In genomic region chr11:27239305-27239942, GRCh38 we compare ENCODE assay signal across 22 cellular contexts.
A peak's percentile ranks its signal among the peaks of the same experiment; 100 is the strongest.
DNase-seq lines count a peak whose midpoint lies in the region; ATAC-seq and TF ChIP-seq lines count a peak whose summit lies in the region.
"Had no signal": no experiment of that assay in that cellular context is flagged by ENCODE, and none has a peak within 500 bp of the region (broad histone marks: within the 10 kb centered on the region; RNA-seq: fewer than 3 reads in every experiment).

No MANE protein-coding gene starts in this region.

- H3K27ac ChIP-seq in SJCRH30 (peak overlapping the region; percentile 35), ascending aorta (no peak overlapping the region)
- H3K27ac ChIP-seq: A549, brain microvascular endothelial cell, epithelial cell of prostate, Peyer's patch, uterus had no signal

- peaks cover 10% of the 10 kb centered on the region for H3K4me1 Mint-ChIP-seq in stimulated activated memory B cell treated with anti-CD40 and anti-IgM and Interleukin-4, amounts not matched to agents 10 μg/mL and 1 μg/mL and 100 μg/mL, for 72 hours
- H3K4me1 Mint-ChIP-seq in activated T-cell treated with anti-CD3 and anti-CD28 coated beads, Interleukin-2, amount 50 U/mL, for 24 hours (ENCODE audit: low read depth) = no peaks in the 10 kb centered on the region
- H3K4me1 Mint-ChIP-seq: activated naive CD4-positive, alpha-beta T cell treated with anti-CD3 and anti-CD28 coated beads, Interleukin-2, amount 10 ng/mL, durations not matched to agents 7 days and 5 days; CD4-positive, alpha-beta memory T cell had no signal

- H3K27me3 ChIP-seq in SJCRH30 (no peaks in the 10 kb centered on the region), ascending aorta (no peaks in the 10 kb centered on the region)
- H3K27me3 ChIP-seq: brain microvascular endothelial cell, Peyer's patch, uterus had no signal

- H3K4me3 ChIP-seq in SJCRH30 = peak overlapping the region; percentile 10
- H3K4me3 ChIP-seq in foreskin fibroblast (ENCODE audit: low read depth in 1 of 2, low read length in 2 of 2) = no peak overlapping the region
- H3K4me3 ChIP-seq in ascending aorta = no peak overlapping the region
- H3K4me3 ChIP-seq: A549, Peyer's patch, uterus had no signal

- H3K4me1 ChIP-seq in SJCRH30 (peaks cover 61% of the 10 kb centered on the region), ascending aorta (no peaks in the 10 kb centered on the region)
- H3K4me1 ChIP-seq: uterus had no signal

- peak overlapping the region; percentile 25 for H3K27ac Mint-ChIP-seq in stimulated activated memory B cell treated with anti-CD40 and anti-IgM and Interleukin-4, amounts not matched to agents 10 μg/mL and 1 μg/mL and 100 μg/mL, for 72 hours
- H3K27ac Mint-ChIP-seq in activated T-cell treated with anti-CD3 and anti-CD28 coated beads, Interleukin-2, amount 50 U/mL, for 24 hours = no peak overlapping the region
- H3K27ac Mint-ChIP-seq: activated naive CD4-positive, alpha-beta T cell treated with anti-CD3 and anti-CD28 coated beads, Interleukin-2, amount 10 ng/mL, durations not matched to agents 7 days and 5 days; CD4-positive, alpha-beta memory T cell; dendritic cell treated with granulocyte-macrophage colony-stimulating factor and Interleukin-4, amounts not matched to agents 40 ng/mL and 50 ng/mL, for 4 days; mesothelial cell of epicardium had no signal

- peaks cover 9% of the 10 kb centered on the region for H3K27me3 Mint-ChIP-seq in stimulated activated memory B cell treated with anti-CD40 and anti-IgM and Interleukin-4, amounts not matched to agents 10 μg/mL and 1 μg/mL and 100 μg/mL, for 72 hours
- peaks cover 19% of the 10 kb centered on the region for H3K27me3 Mint-ChIP-seq in activated T-cell treated with anti-CD3 and anti-CD28 coated beads, Interleukin-2, amount 50 U/mL, for 24 hours
- H3K27me3 Mint-ChIP-seq: dendritic cell treated with granulocyte-macrophage colony-stimulating factor and Interleukin-4, amounts not matched to agents 40 ng/mL and 50 ng/mL, for 4 days had no signal

- H3K4me3 Mint-ChIP-seq in stimulated activated memory B cell treated with anti-CD40 and anti-IgM and Interleukin-4, amounts not matched to agents 10 μg/mL and 1 μg/mL and 100 μg/mL, for 72 hours = no peak overlapping the region
- H3K4me3 Mint-ChIP-seq in activated T-cell treated with anti-CD3 and anti-CD28 coated beads, Interleukin-2, amount 50 U/mL, for 24 hours = no peak overlapping the region
- H3K4me3 Mint-ChIP-seq: activated naive CD4-positive, alpha-beta T cell treated with anti-CD3 and anti-CD28 coated beads, Interleukin-2, amount 10 ng/mL, durations not matched to agents 7 days and 5 days; CD4-positive, alpha-beta memory T cell; dendritic cell treated with granulocyte-macrophage colony-stimulating factor and Interleukin-4, amounts not matched to agents 40 ng/mL and 50 ng/mL, for 4 days; mesothelial cell of epicardium had no signal

- peak; percentile 60 for DNase-seq in NCI-H748 (lab: John Stamatoyannopoulos, UW; ENCODE audit: unreplicated experiment)
- no peak for DNase-seq in NCI-H748 treated with DMSO at 0.1 percent for 48 hours (lab: John Stamatoyannopoulos, UW)
- DNase-seq in SJCRH30 = peak; percentile 75 to 88
- peak; percentile 71 to 88 for DNase-seq in foreskin fibroblast
- no peak for DNase-seq in ascending aorta (ENCODE audit: low spot score in 2 of 2)
- no peak for DNase-seq in activated T-cell treated with anti-CD3 and anti-CD28 coated beads, Interleukin-2, amount 50 U/mL, for 24 hours
- DNase-seq: activated CD4-positive, alpha-beta T cell treated with anti-CD3 and anti-CD28 coated beads, Interleukin-2, amount 50 U/mL, for 4 hours; activated naive CD4-positive, alpha-beta T cell treated with anti-CD3 and anti-CD28 coated beads, Interleukin-2, amount 10 ng/mL, durations not matched to agents 7 days and 5 days; brain microvascular endothelial cell; CD4-positive, alpha-beta memory T cell; hypothalamus; NCI-H1694 treated with DMSO at 0.1 percent for 48 hours; NCI-H526 treated with DMSO at 0.1 percent for 48 hours; Peyer's patch; SW 1271 had no signal

- H3K36me3 Mint-ChIP-seq in stimulated activated memory B cell treated with anti-CD40 and anti-IgM and Interleukin-4, amounts not matched to agents 10 μg/mL and 1 μg/mL and 100 μg/mL, for 72 hours = no peaks in the 10 kb centered on the region
- no peaks in the 10 kb centered on the region for H3K36me3 Mint-ChIP-seq in activated T-cell treated with anti-CD3 and anti-CD28 coated beads, Interleukin-2, amount 50 U/mL, for 24 hours (ENCODE audit: low read depth)
- H3K36me3 Mint-ChIP-seq: activated naive CD4-positive, alpha-beta T cell treated with anti-CD3 and anti-CD28 coated beads, Interleukin-2, amount 10 ng/mL, durations not matched to agents 7 days and 5 days; CD4-positive, alpha-beta memory T cell; mesothelial cell of epicardium had no signal

- H3K9me3 Mint-ChIP-seq in stimulated activated memory B cell treated with anti-CD40 and anti-IgM and Interleukin-4, amounts not matched to agents 10 μg/mL and 1 μg/mL and 100 μg/mL, for 72 hours = no peaks in the 10 kb centered on the region
- no peaks in the 10 kb centered on the region for H3K9me3 Mint-ChIP-seq in activated T-cell treated with anti-CD3 and anti-CD28 coated beads, Interleukin-2, amount 50 U/mL, for 24 hours
- H3K9me3 Mint-ChIP-seq: activated naive CD4-positive, alpha-beta T cell treated with anti-CD3 and anti-CD28 coated beads, Interleukin-2, amount 10 ng/mL, durations not matched to agents 7 days and 5 days; dendritic cell treated with granulocyte-macrophage colony-stimulating factor and Interleukin-4, amounts not matched to agents 40 ng/mL and 50 ng/mL, for 4 days had no signal

- H3K36me3 ChIP-seq in SJCRH30 = no peaks in the 10 kb centered on the region
- H3K36me3 ChIP-seq in ascending aorta = no peaks in the 10 kb centered on the region
- H3K36me3 ChIP-seq: brain microvascular endothelial cell, Peyer's patch, uterus had no signal

- TF ChIP-seq CTCF in foreskin fibroblast (IDR thresholded peaks at IDR 0.05; ENCODE audit: low read depth, low read length) (no peak), ascending aorta (IDR thresholded peaks at IDR 0.05) (no peak)

- no peaks in the 10 kb centered on the region for H3K9me3 ChIP-seq in SJCRH30 (replicated peaks)
- H3K9me3 ChIP-seq in ascending aorta = no peaks in the 10 kb centered on the region
- H3K9me3 ChIP-seq: A549, Peyer's patch, uterus had no signal

- no peak for ATAC-seq in stimulated activated memory B cell treated with anti-CD40 and anti-IgM and Interleukin-4, amounts not matched to agents 10 μg/mL and 1 μg/mL and 100 μg/mL, for 72 hours
- no peak for ATAC-seq in activated CD4-positive, CD25-positive, alpha-beta regulatory T cell treated with anti-CD3 and anti-CD28 coated beads, Interleukin-2, amount 50 U/mL, for 24 hours
- ATAC-seq: A549 had no signal

- intact Hi-C loops in ascending aorta (cut with DNase I) = no loop called here

Comparison
In these comparisons a context has a peak if more than half of its experiments do, and no peak if none do; other contexts are left out.
1. DNase-seq: peak in NCI-H748 (single experiment), SJCRH30 (2 of 2) and foreskin fibroblast (2 of 2); none in NCI-H748 treated with DMSO at 0.1 percent for 48 hours (single experiment), ascending aorta (0 of 2) and activated T-cell treated with anti-CD3 and anti-CD28 coated beads, Interleukin-2, amount 50 U/mL, for 24 hours (single experiment).